In genomic region chr13:98089826-98090225, GRCh38 we compare ENCODE assay signal across 1 cellular context.
TF ChIP-seq lines count a peak whose summit lies in the region.

No MANE protein-coding gene starts in this region.

TF ChIP-seq in H1, 55 proteins besides CTCF, POLR2A, EP300 and RAD21 (continued from another document):
- TF ChIP-seq RXRA (IDR thresholded peaks at IDR 0.05; ENCODE audit: insufficient read depth, low read depth, low read length): no peak
- TF ChIP-seq CHD7 (IDR thresholded peaks at IDR 0.05; ENCODE audit: insufficient replicate concordance, low read length): no peak
- no peak for TF ChIP-seq USF2 (IDR thresholded peaks at IDR 0.05; ENCODE audit: low read length)
- no peak for TF ChIP-seq TCF12 (IDR thresholded peaks at IDR 0.05; ENCODE audit: low read depth, low read length)
